ENCODE assay signal across 9 cellular contexts in genomic region chr5:28766565-28767158, GRCh38.
A peak's percentile ranks its signal among the peaks of the same experiment; 100 is the strongest.
DNase-seq lines count a peak whose midpoint lies in the region; ATAC-seq and TF ChIP-seq lines count a peak whose summit lies in the region.
"Had no signal": no experiment of that assay in that cellular context is flagged by ENCODE, and none has a peak within 500 bp of the region (broad histone marks: within the 10 kb centered on the region; RNA-seq: fewer than 3 reads in every experiment).

No MANE protein-coding gene starts in this region.

- no peak for TF ChIP-seq CTCF in astrocyte of the cerebellum (IDR thresholded peaks at IDR 0.05; ENCODE audit: low read depth, low read length, missing control alignments)

- no peak overlapping the region for H2BK15ac ChIP-seq in mesendoderm (replicated peaks; ENCODE audit: low read depth)

- H3K79me2 ChIP-seq in mesendoderm (ENCODE audit: control insufficient read depth, insufficient read depth, low read length): no peaks in the 10 kb centered on the region

- H2AK5ac ChIP-seq in mesendoderm (ENCODE audit: low read length): no peak overlapping the region

- peaks cover 12% of the 10 kb centered on the region for H3K9me3 Mint-ChIP-seq in stimulated activated effector memory CD8-positive, alpha-beta T cell treated with anti-CD3 and anti-CD28 coated beads, Interleukin-12 subunit alpha, Interleukin-12 subunit beta, amount 100 ng/mL, for 72 hours

- no CpG with 5 or more reads among the region's 2 CpGs for WGBS in mesendoderm (ENCODE audit: extremely low coverage, insufficient coverage, low lambda C conversion rate)

- no peak overlapping the region for H3K23ac ChIP-seq in mesendoderm (ENCODE audit: low read length)

- H3K4me2 ChIP-seq in mesendoderm (ENCODE audit: low read length): no peak overlapping the region

- H3K56ac ChIP-seq in mesendoderm (ENCODE audit: low read length): no peak overlapping the region

- no peaks in the 10 kb centered on the region for H3K4me1 Mint-ChIP-seq in stimulated activated effector memory CD8-positive, alpha-beta T cell treated with anti-CD3 and anti-CD28 coated beads, Interleukin-12 subunit alpha, Interleukin-12 subunit beta, amount 100 ng/mL, for 72 hours

- DNase-seq in HPDE6-E6E7 (ENCODE audit: extremely low spot score) (peak; percentile 4), NCI-H510A (lab: John Stamatoyannopoulos, UW) (peak; percentile 28), astrocyte of the cerebellum (ENCODE audit: low read depth) (peak; percentile 60), mesendoderm (peak; percentile 41)
- no peak for DNase-seq in activated CD8-positive, alpha-beta memory T cell treated with anti-CD3 and anti-CD28 coated beads, Interleukin-2, amount 50 U/mL, for 4 hours
- no peak for DNase-seq in stimulated activated effector memory CD8-positive, alpha-beta T cell treated with anti-CD3 and anti-CD28 coated beads, Interleukin-12 subunit alpha, Interleukin-12 subunit beta, amount 100 ng/mL, for 72 hours (ENCODE audit: low spot score in 2 of 2)

- H3K9ac ChIP-seq in mesendoderm (ENCODE audit: low read length): no peak overlapping the region

- no peak overlapping the region for H3K4me3 Mint-ChIP-seq in stimulated activated effector memory CD8-positive, alpha-beta T cell treated with anti-CD3 and anti-CD28 coated beads, Interleukin-12 subunit alpha, Interleukin-12 subunit beta, amount 100 ng/mL, for 72 hours
- H3K4me3 Mint-ChIP-seq: T-helper 1 cell treated with Interleukin-12 subunit alpha and Interleukin-12 subunit beta and Interleukin-4 antibody, amounts not matched to agents 30 μg/mL and 1 μg/mL, for 36 hours had no signal

- H3K4ac ChIP-seq in mesendoderm (ENCODE audit: low read depth, low read length): no peak overlapping the region

- H3K79me1 ChIP-seq in mesendoderm (ENCODE audit: low read length): no peaks in the 10 kb centered on the region

- H4K5ac ChIP-seq in mesendoderm (ENCODE audit: low read length): no peak overlapping the region

- no peak overlapping the region for H2BK120ac ChIP-seq in mesendoderm (ENCODE audit: low read depth, low read length)

- H3K4me3 ChIP-seq in astrocyte of the cerebellum (ENCODE audit: low read depth, low read length) (no peak overlapping the region), mesendoderm (ENCODE audit: low read length) (no peak overlapping the region)

- no peaks in the 10 kb centered on the region for H3K4me1 ChIP-seq in mesendoderm (ENCODE audit: control insufficient read depth, low read depth, low read length)

- in situ Hi-C loops in astrocyte of the cerebellum (cut with HindIII; ENCODE audit: low sequenced_read_pairs): no loop called here

- no peak overlapping the region for H2BK5ac ChIP-seq in mesendoderm (ENCODE audit: low read length)

- H3K27ac Mint-ChIP-seq in stimulated activated effector memory CD8-positive, alpha-beta T cell treated with anti-CD3 and anti-CD28 coated beads, Interleukin-12 subunit alpha, Interleukin-12 subunit beta, amount 100 ng/mL, for 72 hours: no peak overlapping the region
- H3K27ac Mint-ChIP-seq: T-helper 1 cell treated with Interleukin-12 subunit alpha and Interleukin-12 subunit beta and Interleukin-4 antibody, amounts not matched to agents 30 μg/mL and 1 μg/mL, for 36 hours had no signal

- no peaks in the 10 kb centered on the region for H3K27me3 ChIP-seq in mesendoderm (ENCODE audit: insufficient read depth, low read length, poor library complexity)

- no peaks in the 10 kb centered on the region for H3K36me3 Mint-ChIP-seq in stimulated activated effector memory CD8-positive, alpha-beta T cell treated with anti-CD3 and anti-CD28 coated beads, Interleukin-12 subunit alpha, Interleukin-12 subunit beta, amount 100 ng/mL, for 72 hours

- H4K8ac ChIP-seq in mesendoderm (ENCODE audit: low read depth, low read length): no peak overlapping the region

- H3K36me3 ChIP-seq in mesendoderm (ENCODE audit: control insufficient read depth, insufficient read depth, low read length): no peaks in the 10 kb centered on the region

- no peak for ATAC-seq in stimulated activated effector memory CD8-positive, alpha-beta T cell treated with anti-CD3 and anti-CD28 coated beads, Interleukin-12 subunit alpha, Interleukin-12 subunit beta, amount 100 ng/mL, for 72 hours
- ATAC-seq in HG02571 (IDR thresholded peaks at IDR 0.05; ENCODE audit: unreplicated experiment) (no peak), GM18861 (IDR thresholded peaks at IDR 0.05; ENCODE audit: unreplicated experiment) (no peak)

- no peak overlapping the region for H3K27ac ChIP-seq in mesendoderm (ENCODE audit: low read depth, low read length)

- H3K18ac ChIP-seq in mesendoderm (ENCODE audit: low read length): no peak overlapping the region

Comparison
In these comparisons a context has a peak if more than half of its experiments do, and no peak if none do; other contexts are left out.
1. DNase-seq: peak in HPDE6-E6E7 (single experiment), NCI-H510A (single experiment), astrocyte of the cerebellum (single experiment) and mesendoderm (single experiment); none in activated CD8-positive, alpha-beta memory T cell treated with anti-CD3 and anti-CD28 coated beads, Interleukin-2, amount 50 U/mL, for 4 hours (single experiment) and stimulated activated effector memory CD8-positive, alpha-beta T cell treated with anti-CD3 and anti-CD28 coated beads, Interleukin-12 subunit alpha, Interleukin-12 subunit beta, amount 100 ng/mL, for 72 hours (0 of 2).